8 cellular contexts compared by ENCODE assay signal in genomic region chr14:34874386-34875030, GRCh38. TPM values are rescaled to one million over a fixed set of nuclear protein-coding genes. Genes with fewer than 3 reads are reported as not detected.
DNase-seq lines count a peak whose midpoint lies in the region; ATAC-seq and TF ChIP-seq lines count a peak whose summit lies in the region.

No MANE protein-coding gene starts in this region.

- peak overlapping the region; percentile 90 for H3K4me3 ChIP-seq in BJ (ENCODE audit: low read depth, low read length)
- peak overlapping the region; percentile 82 to 89 for H3K4me3 ChIP-seq in esophagus (ENCODE audit: low read depth in 1 of 2, low read length in 2 of 2)
- H3K4me3 ChIP-seq in muscle layer of duodenum (ENCODE audit: low read depth in 1 of 2, low read length in 2 of 2): peak overlapping the region; percentile 90 to 92

- H3K27ac ChIP-seq in esophagus (ENCODE audit: low read depth in 2 of 2, low read length in 1 of 2) (peak overlapping the region; percentile 98 to 100), muscle layer of duodenum (ENCODE audit: low read length) (peak overlapping the region; percentile 94)

- peaks cover 7 to 24% of the 10 kb centered on the region in 2 donors for H3K36me3 Mint-ChIP-seq in stimulated activated naive B cell treated with anti-CD40 and anti-IgM and Interleukin-4, amounts not matched to agents 10 μg/mL and 1 μg/mL and 100 μg/mL, for 72 hours

- H3K27me3 ChIP-seq in BJ (ENCODE audit: control insufficient read depth, insufficient read depth, low read length): no peaks in the 10 kb centered on the region
- no peaks in the 10 kb centered on the region for H3K27me3 ChIP-seq in esophagus (ENCODE audit: control insufficient read depth in 1 of 2, insufficient read depth in 2 of 2, low read length in 2 of 2)
- no peaks in the 10 kb centered on the region for H3K27me3 ChIP-seq in muscle layer of duodenum (ENCODE audit: low read depth, low read length)

- 0 to 1% methylated on average over 40 to 85 of the region's 85 CpGs for WGBS in esophagus, 2 donors

- POLR2A ChIA-PET in BJ (lab: Charles Lee): interaction anchor here (0.6 to 0.7 kb wide), 4 partner anchors 124 to 175 kb away, joined by 3 to 6 read pairs (median 4); no protein-coding TSS in a partner anchor

- H3K9me3 ChIP-seq in esophagus (ENCODE audit: control insufficient read depth in 2 of 2, insufficient read depth in 1 of 2, low read depth in 1 of 2, low read length in 1 of 2) (no peaks in the 10 kb centered on the region), muscle layer of duodenum (ENCODE audit: control insufficient read depth in 1 of 2, low read length in 2 of 2) (no peaks in the 10 kb centered on the region)

- CTCF ChIA-PET in BJ (lab: Yijun Ruan, JAX): interaction anchor here (1.1 to 1.2 kb wide), 2 partner anchors 16 to 202 kb away, joined by 3 read pairs; no protein-coding TSS in a partner anchor

- peak overlapping the region; percentile 100 for H3K27ac Mint-ChIP-seq in stimulated activated naive B cell treated with anti-CD40 and anti-IgM and Interleukin-4, amounts not matched to agents 10 μg/mL and 1 μg/mL and 100 μg/mL, for 72 hours

- H3K9me3 Mint-ChIP-seq in stimulated activated naive B cell treated with anti-CD40 and anti-IgM and Interleukin-4, amounts not matched to agents 10 μg/mL and 1 μg/mL and 100 μg/mL, for 72 hours: no peaks in the 10 kb centered on the region

- H3K36me3 ChIP-seq in BJ (ENCODE audit: control insufficient read depth, insufficient read depth, low read length): no peaks in the 10 kb centered on the region; the same call in 1 of the 2 replicates
- H3K36me3 ChIP-seq in esophagus (ENCODE audit: control insufficient read depth in 2 of 2, insufficient read depth in 2 of 2, low read length in 1 of 2): no peaks in the 10 kb centered on the region
- H3K36me3 ChIP-seq in muscle layer of duodenum (ENCODE audit: control insufficient read depth in 1 of 2, insufficient read depth in 2 of 2, low read length in 2 of 2): peaks cover 0 to 16% of the 10 kb centered on the region in 2 donors

- ATAC-seq in GM19023 (IDR thresholded peaks at IDR 0.05; ENCODE audit: unreplicated experiment) (peak; percentile 32), HG03159 (IDR thresholded peaks at IDR 0.05; ENCODE audit: unreplicated experiment) (peak; percentile 28)
- ATAC-seq in stimulated activated naive B cell treated with anti-CD40 and anti-IgM and Interleukin-4, amounts not matched to agents 10 μg/mL and 1 μg/mL and 100 μg/mL, for 72 hours (replicated peaks): peak; percentile 37 to 40

- DNase-seq in BJ (ENCODE audit: low read depth): no peak
- peak; percentile 55 for DNase-seq in NCI-H510A (lab: John Stamatoyannopoulos, UW)
- DNase-seq in activated T-cell treated with anti-CD3 and anti-CD28 coated beads for 4 hours: peak; percentile 33
- DNase-seq in stimulated activated naive B cell treated with anti-CD40 and anti-IgM and Interleukin-4, amounts not matched to agents 10 μg/mL and 1 μg/mL and 100 μg/mL, for 72 hours: no peak

- H3K4me1 ChIP-seq in esophagus (ENCODE audit: control insufficient read depth in 2 of 2, insufficient read depth in 2 of 2, low read length in 1 of 2) (peaks cover 0 to 3% of the 10 kb centered on the region in 2 donors), muscle layer of duodenum (ENCODE audit: control insufficient read depth in 1 of 2, insufficient read depth in 2 of 2, low read length in 2 of 2) (peaks cover 3 to 15% of the 10 kb centered on the region in 2 donors)

- peak overlapping the region; percentile 100 for H3K4me3 Mint-ChIP-seq in stimulated activated naive B cell treated with anti-CD40 and anti-IgM and Interleukin-4, amounts not matched to agents 10 μg/mL and 1 μg/mL and 100 μg/mL, for 72 hours

- TF ChIP-seq CTCF in BJ (IDR thresholded peaks at IDR 0.05; ENCODE audit: insufficient read depth, low read depth, low read length): peak; percentile 12; the same call in 1 of the 2 replicates

- peaks cover 13 to 29% of the 10 kb centered on the region in 2 donors for H3K4me1 Mint-ChIP-seq in stimulated activated naive B cell treated with anti-CD40 and anti-IgM and Interleukin-4, amounts not matched to agents 10 μg/mL and 1 μg/mL and 100 μg/mL, for 72 hours

- no peaks in the 10 kb centered on the region for H3K27me3 Mint-ChIP-seq in stimulated activated naive B cell treated with anti-CD40 and anti-IgM and Interleukin-4, amounts not matched to agents 10 μg/mL and 1 μg/mL and 100 μg/mL, for 72 hours

RNA-seq across cellular contexts. Expression of gene BAZ1A, which starts 0.7 kb away (rescaled TPM):
- polyA plus RNA-seq in BJ (2011; rRNA removed): 8.9 and 20.9 TPM in 2 replicates
- polyA minus RNA-seq in BJ (2011; rRNA and poly(A)+ RNA removed): 9.4 and 11.4 TPM in 2 replicates
- polyA plus RNA-seq in esophagus: 10 to 100 TPM; 18.5 to 18.9 TPM

Comparison
In these comparisons a context has a peak if more than half of its experiments do, and no peak if none do; other contexts are left out.
1. DNase-seq: peak in NCI-H510A (single experiment) and activated T-cell treated with anti-CD3 and anti-CD28 coated beads for 4 hours (single experiment); none in BJ (single experiment) and stimulated activated naive B cell treated with anti-CD40 and anti-IgM and Interleukin-4, amounts not matched to agents 10 μg/mL and 1 μg/mL and 100 μg/mL, for 72 hours (single experiment).
2. Peak in every context shown above with its lines, with median percentiles within 50 percentile points of each other: H3K4me3 ChIP-seq and ATAC-seq.